ENCODE assay signal across 8 cellular contexts in genomic region chr10:90087197-90088007, GRCh38.
DNase-seq lines count a peak whose midpoint lies in the region; ATAC-seq lines count a peak whose summit lies in the region.

No MANE protein-coding gene starts in this region.

- no peak overlapping the region for H3K4me3 Mint-ChIP-seq in activated CD8-positive, alpha-beta T cell treated with anti-CD3 and anti-CD28 coated beads, Interleukin-2, amount 10 ng/mL, durations not matched to agents 7 days and 5 days

- H2AFZ ChIP-seq in ACC112 (ENCODE audit: low read length, unreplicated experiment), result peak overlapping the region; percentile 50

- POLR2A ChIA-PET in activated CD8-positive, alpha-beta T cell treated with anti-CD3 and anti-CD28 coated beads, Interleukin-2, amount 10 ng/mL, durations not matched to agents 7 days and 5 days (lab: Charles Lee), result no interaction called here

- no peaks in the 10 kb centered on the region for H3K9me3 Mint-ChIP-seq in activated CD8-positive, alpha-beta T cell treated with anti-CD3 and anti-CD28 coated beads, Interleukin-2, amount 10 ng/mL, durations not matched to agents 7 days and 5 days (ENCODE audit: insufficient read depth)

- peak; percentile 84 for ATAC-seq in GM19324 (IDR thresholded peaks at IDR 0.05; ENCODE audit: low FRiP score, unreplicated experiment)
- ATAC-seq in HG03196 (IDR thresholded peaks at IDR 0.05; ENCODE audit: unreplicated experiment), result peak; percentile 97
- peak; percentile 47 for ATAC-seq in activated CD8-positive, alpha-beta T cell treated with anti-CD3 and anti-CD28 coated beads, Interleukin-2, amount 10 ng/mL, durations not matched to agents 7 days and 5 days
- ATAC-seq in right cardiac atrium, result no peak

- H3K36me3 Mint-ChIP-seq in activated CD8-positive, alpha-beta T cell treated with anti-CD3 and anti-CD28 coated beads, Interleukin-2, amount 10 ng/mL, durations not matched to agents 7 days and 5 days (ENCODE audit: low read depth), result no peaks in the 10 kb centered on the region

- H3K4me1 Mint-ChIP-seq in activated CD8-positive, alpha-beta T cell treated with anti-CD3 and anti-CD28 coated beads, Interleukin-2, amount 10 ng/mL, durations not matched to agents 7 days and 5 days (ENCODE audit: low read depth), result peaks cover 8% of the 10 kb centered on the region

- H3K27me3 ChIP-seq in ACC112 (ENCODE audit: insufficient read depth, low read length) (no peaks in the 10 kb centered on the region), right cardiac atrium (ENCODE audit: control insufficient read depth, insufficient read depth) (no peaks in the 10 kb centered on the region)

- H3K27ac Mint-ChIP-seq in activated CD8-positive, alpha-beta T cell treated with anti-CD3 and anti-CD28 coated beads, Interleukin-2, amount 10 ng/mL, durations not matched to agents 7 days and 5 days, result no peak overlapping the region

- H3K36me3 ChIP-seq in ACC112 (ENCODE audit: insufficient read depth, low read length), result no peaks in the 10 kb centered on the region

- no peaks in the 10 kb centered on the region for H3K9me3 ChIP-seq in right cardiac atrium (ENCODE audit: control insufficient read depth, low read length)

- WGBS in right cardiac atrium, result 63% methylated on average over 2 of the region's 2 CpGs

- H3K27me3 Mint-ChIP-seq in activated CD8-positive, alpha-beta T cell treated with anti-CD3 and anti-CD28 coated beads, Interleukin-2, amount 10 ng/mL, durations not matched to agents 7 days and 5 days (ENCODE audit: low read depth), result peaks cover 2% of the 10 kb centered on the region

- intact Hi-C loops in right cardiac atrium (cut with DNase I), result no loop called here

- peaks cover 15% of the 10 kb centered on the region for H3K4me1 ChIP-seq in ACC112 (ENCODE audit: control insufficient read depth, insufficient read depth, low read length, unreplicated experiment)
- peaks cover 2% of the 10 kb centered on the region for H3K4me1 ChIP-seq in right cardiac atrium (ENCODE audit: control insufficient read depth, insufficient read depth, low read length)

- H3K27ac ChIP-seq in ACC112 (ENCODE audit: low read depth, low read length), result peak overlapping the region; percentile 64
- H3K27ac ChIP-seq in right cardiac atrium (ENCODE audit: low read length), result no peak overlapping the region

- no peaks in the 10 kb centered on the region for H3K79me2 ChIP-seq in ACC112 (ENCODE audit: control insufficient read depth, insufficient read depth, low read length, unreplicated experiment)

- DNase-seq in activated CD8-positive, alpha-beta T cell treated with anti-CD3 and anti-CD28 coated beads, Interleukin-2, amount 10 ng/mL, durations not matched to agents 7 days and 5 days, result peak; percentile 21
- no peak for DNase-seq in SK-N-DZ (ENCODE audit: low spot score)
- DNase-seq in ureter (ENCODE audit: low spot score), result no peak
- DNase-seq in right cardiac atrium, result no peak
- DNase-seq in iPS-NIHi11 (ENCODE audit: low spot score), result no peak

- CTCF ChIA-PET in activated CD8-positive, alpha-beta T cell treated with anti-CD3 and anti-CD28 coated beads, Interleukin-2, amount 10 ng/mL, durations not matched to agents 7 days and 5 days (lab: Charles Lee), result no interaction called here

- H3K4me3 ChIP-seq in ACC112 (ENCODE audit: low read depth, low read length) (no peak overlapping the region), right cardiac atrium (ENCODE audit: low read length) (no peak overlapping the region)

Comparison
In these comparisons a context has a peak if more than half of its experiments do, and no peak if none do; other contexts are left out.
1. ATAC-seq: peak in GM19324 (single experiment), HG03196 (single experiment) and activated CD8-positive, alpha-beta T cell treated with anti-CD3 and anti-CD28 coated beads, Interleukin-2, amount 10 ng/mL, durations not matched to agents 7 days and 5 days (single experiment); none in right cardiac atrium (0 of 2).